ENCODE assay signal across 28 cellular contexts in genomic region chr6:142666599-142667185, GRCh38.
"Had no signal": no experiment of that assay in that cellular context is flagged by ENCODE, and none has a peak within 500 bp of the region (broad histone marks: within the 10 kb centered on the region; RNA-seq: fewer than 3 reads in every experiment).

No MANE protein-coding gene starts in this region.

- H3K36me3 ChIP-seq: esophagus muscularis mucosa, gastroesophageal sphincter, heart right ventricle, left lung, neural progenitor cell, prostate gland, right atrium auricular region, sigmoid colon, tibial artery had no signal

- ATAC-seq: foreskin keratinocyte; gastroesophageal sphincter; heart right ventricle; left cardiac atrium; left lung; mucosa of descending colon; stimulated activated memory B cell treated with anti-CD40 and anti-IgM and Interleukin-4, amounts not matched to agents 10 μg/mL and 1 μg/mL and 100 μg/mL, for 72 hours; stimulated activated naive CD8-positive, alpha-beta T cell treated with anti-CD3 and anti-CD28 coated beads, Interleukin-15, Interleukin-2, amounts not matched to agents 100 U/mL and 50 U/mL, for 24 hours had no signal

- H3K27me3 ChIP-seq: esophagus muscularis mucosa, foreskin keratinocyte, gastroesophageal sphincter, heart right ventricle, left lung, neural progenitor cell, right atrium auricular region, sigmoid colon, testis, tibial artery had no signal

- H2AFZ ChIP-seq: neural progenitor cell had no signal

- H3K27me3 Mint-ChIP-seq: dendritic cell treated with granulocyte-macrophage colony-stimulating factor and Interleukin-4, amounts not matched to agents 40 ng/mL and 50 ng/mL, for 4 days; stimulated activated memory B cell treated with anti-CD40 and anti-IgM and Interleukin-4, amounts not matched to agents 10 μg/mL and 1 μg/mL and 100 μg/mL, for 72 hours; type B pancreatic cell had no signal

- DNase-seq: effector CD8-positive, alpha-beta T cell; endodermal cell; foreskin keratinocyte; glutamatergic neuron; heart right ventricle; hippocampal formation; left cardiac atrium; left lung; mesenchymal stem cell; mucosa of descending colon; naive B cell; sigmoid colon; stimulated activated CD4-positive, alpha-beta T cell treated with anti-CD3 and anti-CD28 coated beads, Interleukin-2, amount 100 ng/mL, for 24 hours; stimulated activated CD4-positive, alpha-beta T cell treated with anti-CD3 and anti-CD28 coated beads, Interleukin-4, amount 100 ng/mL, for 4 hours; stimulated activated naive CD8-positive, alpha-beta T cell treated with anti-CD3 and anti-CD28 coated beads, Interleukin-15, Interleukin-2, amounts not matched to agents 100 U/mL and 50 U/mL, for 24 hours; substantia nigra; testis; tibial artery had no signal

- H3K27ac Mint-ChIP-seq: dendritic cell treated with granulocyte-macrophage colony-stimulating factor and Interleukin-4, amounts not matched to agents 40 ng/mL and 50 ng/mL, for 4 days; endodermal cell; mesothelial cell of epicardium; naive B cell; nephron; neural progenitor cell; stimulated activated memory B cell treated with anti-CD40 and anti-IgM and Interleukin-4, amounts not matched to agents 10 μg/mL and 1 μg/mL and 100 μg/mL, for 72 hours; type B pancreatic cell had no signal

- H3K4me3 Mint-ChIP-seq: dendritic cell treated with granulocyte-macrophage colony-stimulating factor and Interleukin-4, amounts not matched to agents 40 ng/mL and 50 ng/mL, for 4 days; endodermal cell; mesothelial cell of epicardium; naive B cell; nephron; neural progenitor cell; stimulated activated memory B cell treated with anti-CD40 and anti-IgM and Interleukin-4, amounts not matched to agents 10 μg/mL and 1 μg/mL and 100 μg/mL, for 72 hours; type B pancreatic cell had no signal

- H3K4me2 ChIP-seq: neural progenitor cell had no signal

- H3K9me3 ChIP-seq: mucosa of descending colon, prostate gland, testis had no signal

- H3K27ac ChIP-seq: esophagus muscularis mucosa, foreskin keratinocyte, gastroesophageal sphincter, heart right ventricle, left lung, neural progenitor cell, prostate gland, right atrium auricular region, sigmoid colon, testis, tibial artery had no signal

- H3K4me1 Mint-ChIP-seq: mesothelial cell of epicardium, nephron, neural progenitor cell had no signal

- H3K4me1 ChIP-seq: esophagus muscularis mucosa, foreskin keratinocyte, gastroesophageal sphincter, heart right ventricle, left lung, neural progenitor cell, prostate gland, right atrium auricular region, sigmoid colon, testis, tibial artery had no signal

- H3K9ac ChIP-seq: neural progenitor cell had no signal

- H3K4me3 ChIP-seq: esophagus muscularis mucosa, gastroesophageal sphincter, heart right ventricle, left lung, mucosa of descending colon, neural progenitor cell, prostate gland, right atrium auricular region, sigmoid colon, testis, tibial artery had no signal
